In the genomic region with DNA sequence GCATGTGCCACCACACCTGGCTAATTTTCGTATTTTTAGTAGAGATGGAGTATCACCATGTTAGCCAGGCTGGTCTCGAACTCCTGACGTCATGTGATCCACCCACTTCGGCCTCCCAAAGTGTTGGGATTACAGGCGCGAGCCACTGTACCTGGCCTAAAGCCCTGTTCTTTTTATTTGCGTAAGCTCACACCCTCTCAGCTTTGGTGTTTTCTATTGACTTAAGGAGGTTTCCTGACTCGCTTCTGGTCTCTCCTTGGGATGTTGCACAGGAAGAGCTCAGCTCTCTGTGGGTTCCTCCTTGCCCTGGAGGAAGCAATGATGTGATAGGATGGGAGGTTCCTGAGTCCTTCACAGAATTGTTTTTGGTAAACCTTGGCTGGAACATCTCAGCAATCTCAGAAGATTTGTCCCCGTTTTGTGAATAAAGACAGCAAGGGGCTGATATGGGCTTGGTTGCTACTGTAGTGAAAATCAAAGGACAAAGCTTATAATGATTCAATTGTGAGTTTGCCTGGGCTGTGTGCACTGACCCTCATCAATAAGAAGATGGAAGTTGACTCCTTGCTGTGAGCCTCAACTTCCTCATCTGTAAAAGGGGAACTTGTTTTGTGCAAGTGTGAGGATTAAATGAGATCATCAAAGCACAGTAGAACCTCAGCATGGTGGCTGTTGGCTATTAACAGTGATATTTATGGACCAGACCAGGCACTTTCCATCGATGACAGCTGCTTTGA, we compare ENCODE assay signal across 1 cellular context.
TF ChIP-seq lines count a peak whose summit lies in the region.

No MANE protein-coding gene starts in this region.

TF ChIP-seq in GM23338, 12 proteins besides CTCF, POLR2A, EP300 and RAD21 (continued from another document):
- TF ChIP-seq REST (IDR thresholded peaks at IDR 0.05; ENCODE audit: unreplicated experiment) = no peak
- TF ChIP-seq JUNB (IDR thresholded peaks at IDR 0.05; ENCODE audit: unreplicated experiment) = no peak
- TF ChIP-seq NANOG (IDR thresholded peaks at IDR 0.05; ENCODE audit: borderline replicate concordance) = no peak
- TF ChIP-seq EZH2 (IDR thresholded peaks at IDR 0.05; ENCODE audit: low read depth, unreplicated experiment) = no peak
- TF ChIP-seq CREB1 (CRISPR knock-in tag; IDR thresholded peaks at IDR 0.05; ENCODE audit: low read depth) = no peak
- no peak for TF ChIP-seq ZNF114 (CRISPR knock-in tag; IDR thresholded peaks at IDR 0.05)
- TF ChIP-seq, protein P1, sequence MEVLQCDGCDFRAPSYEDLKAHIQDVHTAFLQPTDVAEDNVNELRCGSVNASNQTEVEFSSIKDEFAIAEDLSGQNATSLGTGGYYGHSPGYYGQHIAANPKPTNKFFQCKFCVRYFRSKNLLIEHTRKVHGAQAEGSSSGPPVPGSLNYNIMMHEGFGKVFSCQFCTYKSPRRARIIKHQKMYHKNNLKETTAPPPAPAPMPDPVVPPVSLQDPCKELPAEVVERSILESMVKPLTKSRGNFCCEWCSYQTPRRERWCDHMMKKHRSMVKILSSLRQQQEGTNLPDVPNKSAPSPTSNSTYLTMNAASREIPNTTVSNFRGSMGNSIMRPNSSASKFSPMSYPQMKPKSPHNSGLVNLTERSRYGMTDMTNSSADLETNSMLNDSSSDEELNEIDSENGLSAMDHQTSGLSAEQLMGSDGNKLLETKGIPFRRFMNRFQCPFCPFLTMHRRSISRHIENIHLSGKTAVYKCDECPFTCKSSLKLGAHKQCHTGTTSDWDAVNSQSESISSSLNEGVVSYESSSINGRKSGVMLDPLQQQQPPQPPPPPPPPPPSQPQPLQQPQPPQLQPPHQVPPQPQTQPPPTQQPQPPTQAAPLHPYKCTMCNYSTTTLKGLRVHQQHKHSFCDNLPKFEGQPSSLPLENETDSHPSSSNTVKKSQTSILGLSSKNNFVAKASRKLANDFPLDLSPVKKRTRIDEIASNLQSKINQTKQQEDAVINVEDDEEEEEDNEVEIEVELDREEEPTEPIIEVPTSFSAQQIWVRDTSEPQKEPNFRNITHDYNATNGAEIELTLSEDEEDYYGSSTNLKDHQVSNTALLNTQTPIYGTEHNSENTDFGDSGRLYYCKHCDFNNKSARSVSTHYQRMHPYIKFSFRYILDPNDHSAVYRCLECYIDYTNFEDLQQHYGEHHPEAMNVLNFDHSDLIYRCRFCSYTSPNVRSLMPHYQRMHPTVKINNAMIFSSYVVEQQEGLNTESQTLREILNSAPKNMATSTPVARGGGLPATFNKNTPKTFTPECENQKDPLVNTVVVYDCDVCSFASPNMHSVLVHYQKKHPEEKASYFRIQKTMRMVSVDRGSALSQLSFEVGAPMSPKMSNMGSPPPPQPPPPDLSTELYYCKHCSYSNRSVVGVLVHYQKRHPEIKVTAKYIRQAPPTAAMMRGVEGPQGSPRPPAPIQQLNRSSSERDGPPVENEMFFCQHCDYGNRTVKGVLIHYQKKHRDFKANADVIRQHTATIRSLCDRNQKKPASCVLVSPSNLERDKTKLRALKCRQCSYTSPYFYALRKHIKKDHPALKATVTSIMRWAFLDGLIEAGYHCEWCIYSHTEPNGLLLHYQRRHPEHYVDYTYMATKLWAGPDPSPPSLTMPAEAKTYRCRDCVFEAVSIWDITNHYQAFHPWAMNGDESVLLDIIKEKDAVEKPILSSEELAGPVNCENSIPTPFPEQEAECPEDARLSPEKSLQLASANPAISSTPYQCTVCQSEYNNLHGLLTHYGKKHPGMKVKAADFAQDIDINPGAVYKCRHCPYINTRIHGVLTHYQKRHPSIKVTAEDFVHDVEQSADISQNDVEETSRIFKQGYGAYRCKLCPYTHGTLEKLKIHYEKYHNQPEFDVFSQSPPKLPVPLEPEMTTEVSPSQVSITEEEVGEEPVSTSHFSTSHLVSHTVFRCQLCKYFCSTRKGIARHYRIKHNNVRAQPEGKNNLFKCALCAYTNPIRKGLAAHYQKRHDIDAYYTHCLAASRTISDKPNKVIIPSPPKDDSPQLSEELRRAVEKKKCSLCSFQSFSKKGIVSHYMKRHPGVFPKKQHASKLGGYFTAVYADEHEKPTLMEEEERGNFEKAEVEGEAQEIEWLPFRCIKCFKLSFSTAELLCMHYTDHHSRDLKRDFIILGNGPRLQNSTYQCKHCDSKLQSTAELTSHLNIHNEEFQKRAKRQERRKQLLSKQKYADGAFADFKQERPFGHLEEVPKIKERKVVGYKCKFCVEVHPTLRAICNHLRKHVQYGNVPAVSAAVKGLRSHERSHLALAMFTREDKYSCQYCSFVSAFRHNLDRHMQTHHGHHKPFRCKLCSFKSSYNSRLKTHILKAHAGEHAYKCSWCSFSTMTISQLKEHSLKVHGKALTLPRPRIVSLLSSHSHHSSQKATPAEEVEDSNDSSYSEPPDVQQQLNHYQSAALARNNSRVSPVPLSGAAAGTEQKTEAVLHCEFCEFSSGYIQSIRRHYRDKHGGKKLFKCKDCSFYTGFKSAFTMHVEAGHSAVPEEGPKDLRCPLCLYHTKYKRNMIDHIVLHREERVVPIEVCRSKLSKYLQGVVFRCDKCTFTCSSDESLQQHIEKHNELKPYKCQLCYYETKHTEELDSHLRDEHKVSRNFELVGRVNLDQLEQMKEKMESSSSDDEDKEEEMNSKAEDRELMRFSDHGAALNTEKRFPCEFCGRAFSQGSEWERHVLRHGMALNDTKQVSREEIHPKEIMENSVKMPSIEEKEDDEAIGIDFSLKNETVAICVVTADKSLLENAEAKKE (CRISPR knock-in tag; IDR thresholded peaks at IDR 0.05) = no peak
- no peak for TF ChIP-seq ETS1 (IDR thresholded peaks at IDR 0.05)
- no peak for TF ChIP-seq POLR2AphosphoS5 (IDR thresholded peaks at IDR 0.05; ENCODE audit: low read depth)
- TF ChIP-seq EZH2phosphoT487 (IDR thresholded peaks at IDR 0.05; ENCODE audit: unreplicated experiment) = no peak
